Comparison of ENCODE assay signal across 7 cellular contexts in the genomic region with DNA sequence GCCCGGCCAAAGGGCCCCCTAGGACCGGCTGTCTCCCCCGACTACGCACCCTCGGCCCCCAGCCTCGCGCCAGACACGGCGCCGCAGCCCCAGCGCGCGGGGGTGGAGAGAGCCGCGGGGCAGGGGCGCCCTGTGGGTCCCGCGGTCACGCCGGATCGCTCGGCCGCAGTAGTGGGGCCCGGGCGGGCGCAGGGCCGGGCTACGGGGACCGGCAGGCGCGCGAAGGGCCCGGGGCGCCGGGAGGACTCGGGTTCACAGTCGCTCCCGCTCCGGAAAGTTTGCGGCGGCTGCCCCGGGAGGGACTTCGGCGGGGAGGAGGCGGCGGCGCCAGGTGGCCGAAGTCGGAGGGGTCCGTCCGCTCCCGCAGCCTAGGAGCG. TPM values are rescaled to one million over a fixed set of nuclear protein-coding genes. Genes with fewer than 3 reads are reported as not detected.
DNase-seq lines count a peak whose midpoint lies in the region; ATAC-seq and TF ChIP-seq lines count a peak whose summit lies in the region.

No MANE protein-coding gene starts in this region.

- H3K27ac ChIP-seq in HCT116 (ENCODE audit: low read depth, low read length): no peak overlapping the region
- peak overlapping the region; percentile 86 for H3K27ac ChIP-seq in hepatocyte
- peak overlapping the region; percentile 74 to 91 (median 86) for H3K27ac ChIP-seq in gastrocnemius medialis

- H3K27me3 ChIP-seq in HCT116 (ENCODE audit: insufficient read depth, low read length): no peaks in the 10 kb centered on the region
- H3K27me3 ChIP-seq in hepatocyte: no peaks in the 10 kb centered on the region
- no peaks in the 10 kb centered on the region for H3K27me3 ChIP-seq in gastrocnemius medialis

- no peak for TF ChIP-seq RAD21 in HCT116 (IDR thresholded peaks at IDR 0.05; ENCODE audit: low read depth)

- no peak for TF ChIP-seq POLR2A in HCT116 (IDR thresholded peaks at IDR 0.05; ENCODE audit: borderline replicate concordance, extremely low read depth, insufficient read depth, insufficient read length)
- no peak for TF ChIP-seq POLR2A in gastrocnemius medialis (IDR thresholded peaks at IDR 0.05)

- peak; percentile 19; the same call in 1 of the 2 replicates for ATAC-seq in HCT116
- peak; percentile 38 to 50 for ATAC-seq in activated naive CD4-positive, alpha-beta T cell treated with anti-CD3 and anti-CD28 coated beads, Interleukin-2, amount 50 U/mL, for 72 hours
- ATAC-seq in gastrocnemius medialis: peak; percentile 57
- ATAC-seq in GM21423 (IDR thresholded peaks at IDR 0.05; ENCODE audit: unreplicated experiment): no peak

- H3K4me1 ChIP-seq in HCT116 (ENCODE audit: control insufficient read depth in 1 of 2, insufficient read depth in 2 of 2, low read length in 2 of 2) (peaks cover 0 to 15% of the 10 kb centered on the region in 2 experiments; a peak in 1 of 4 replicates), hepatocyte (ENCODE audit: insufficient read depth) (peaks cover 5% of the 10 kb centered on the region), gastrocnemius medialis (peaks cover 6 to 9% of the 10 kb centered on the region in 2 donors)

- peaks cover 16 to 21% of the 10 kb centered on the region in 2 donors for H3K36me3 Mint-ChIP-seq in activated naive CD4-positive, alpha-beta T cell treated with anti-CD3 and anti-CD28 coated beads, Interleukin-2, amount 50 U/mL, for 72 hours

- CTCF ChIA-PET in HCT116 (lab: Charles Lee): no interaction called here

- no peaks in the 10 kb centered on the region for H3K79me2 ChIP-seq in HCT116 (ENCODE audit: insufficient read depth, low read length)
- peaks cover 6% of the 10 kb centered on the region for H3K79me2 ChIP-seq in hepatocyte

- H2AFZ ChIP-seq in HCT116 (ENCODE audit: low read depth, low read length, poor library complexity, severe bottlenecking) (no peak overlapping the region), hepatocyte (peak overlapping the region; percentile 99)

- peak overlapping the region; percentile 35; the same call in 1 of the 2 replicates for H3K9ac ChIP-seq in HCT116 (ENCODE audit: low read length)

- H3K9me3 ChIP-seq in HCT116 (ENCODE audit: control insufficient read depth in 1 of 2, insufficient read depth in 1 of 2, low read depth in 1 of 2, low read length in 2 of 2): no peaks in the 10 kb centered on the region; a peak in 1 of 4 replicates
- H3K9me3 ChIP-seq in hepatocyte (ENCODE audit: low read depth): no peaks in the 10 kb centered on the region
- H3K9me3 ChIP-seq in gastrocnemius medialis: no peaks in the 10 kb centered on the region

- peak overlapping the region in 1 of 2 experiments; percentile 44; a peak in 1 of 4 replicates for H3K4me3 ChIP-seq in HCT116 (replicated peaks in 1 of 2; ENCODE audit: low read depth in 1 of 2, low read length in 2 of 2)
- peak overlapping the region; percentile 99 for H3K4me3 ChIP-seq in hepatocyte
- H3K4me3 ChIP-seq in gastrocnemius medialis: peak overlapping the region; percentile 63 to 94 (median 79)

- H3K4me2 ChIP-seq in HCT116 (ENCODE audit: low read length) (peak overlapping the region; percentile 63), hepatocyte (peak overlapping the region; percentile 98)

- DNase-seq in HCT116 (ENCODE audit: low read depth, low spot score): no peak
- no peak for DNase-seq in activated naive CD4-positive, alpha-beta T cell treated with anti-CD3 and anti-CD28 coated beads, Interleukin-2, amount 50 U/mL, for 72 hours (ENCODE audit: low spot score in 2 of 2)
- DNase-seq in hepatocyte (ENCODE audit: low spot score): peak; percentile 50
- DNase-seq in gastrocnemius medialis: no peak
- no peak for DNase-seq in SIG-M5 (lab: John Stamatoyannopoulos, UW)
- DNase-seq in NCI-H1930 (lab: John Stamatoyannopoulos, UW): no peak

- POLR2A ChIA-PET in HCT116 (lab: Charles Lee): no interaction called here

- H3K36me3 ChIP-seq in HCT116 (ENCODE audit: control insufficient read depth in 1 of 2, insufficient read depth in 2 of 2, low read length in 2 of 2) (no peaks in the 10 kb centered on the region), hepatocyte (replicated peaks; ENCODE audit: insufficient read depth, low read depth) (no peaks in the 10 kb centered on the region), gastrocnemius medialis (no peaks in the 10 kb centered on the region)

- intact Hi-C loops in HCT116 (cut with micrococcal nuclease) (no loop called here), gastrocnemius medialis (cut with DNase I; ENCODE audit: low total_unique reads) (no loop called here)

- H4K20me1 ChIP-seq in HCT116 (ENCODE audit: insufficient read depth): no peaks in the 10 kb centered on the region
- no peaks in the 10 kb centered on the region for H4K20me1 ChIP-seq in hepatocyte (ENCODE audit: insufficient read depth, poor library complexity, severe bottlenecking)

- no peak overlapping the region for H3K27ac Mint-ChIP-seq in activated naive CD4-positive, alpha-beta T cell treated with anti-CD3 and anti-CD28 coated beads, Interleukin-2, amount 50 U/mL, for 72 hours

- in situ Hi-C loops in gastrocnemius medialis (cut with MboI; ENCODE audit: low sequenced_read_pairs in 4 of 4): no loop called here

- WGBS in hepatocyte (ENCODE audit: low lambda C conversion rate, missing lambda C conversion rate): 0% methylated on average over 5 of the region's 53 CpGs

- no peaks in the 10 kb centered on the region for H3K9me2 ChIP-seq in HCT116 (ENCODE audit: insufficient read depth)
- no peaks in the 10 kb centered on the region for H3K9me2 ChIP-seq in hepatocyte (replicated peaks; ENCODE audit: insufficient read depth)

- TF ChIP-seq CTCF in HCT116 (IDR thresholded peaks at IDR 0.05 in 2 of 3, conservative IDR thresholded peaks at IDR 0.05 in 1 of 3; ENCODE audit: borderline replicate concordance in 1 of 3, insufficient read depth in 1 of 3, low read depth in 2 of 3, low read length in 2 of 3): no peak
- no peak for TF ChIP-seq CTCF in hepatocyte (IDR thresholded peaks at IDR 0.05; ENCODE audit: poor library complexity)
- TF ChIP-seq CTCF in gastrocnemius medialis (IDR thresholded peaks at IDR 0.05 in 4 of 5, conservative IDR thresholded peaks at IDR 0.05 in 1 of 5): no peak

- BruUV-seq in HCT116 (replicated peaks; lab: Mats Ljungman, UMichigan): no TSS peak

- peaks cover 4 to 5% of the 10 kb centered on the region in 2 donors for H3K9me3 Mint-ChIP-seq in activated naive CD4-positive, alpha-beta T cell treated with anti-CD3 and anti-CD28 coated beads, Interleukin-2, amount 50 U/mL, for 72 hours

- RAD21 ChIA-PET in HCT116 (lab: Charles Lee; ENCODE audit: low non-redundant PET in 1 of 2, low total read pairs in 2 of 2, uncharacterized antibody in 2 of 2, unreplicated experiment in 2 of 2): no interaction called here

TF ChIP-seq in HCT116, 20 proteins besides CTCF, POLR2A, EP300 and RAD21:
- TF ChIP-seq ELF1 (IDR thresholded peaks at IDR 0.05; ENCODE audit: borderline replicate concordance, low read depth) (no peak), TCF7L2 (IDR thresholded peaks at IDR 0.05; ENCODE audit: borderline replicate concordance, extremely low read depth, insufficient read depth, insufficient read length) (no peak)

RNA-seq across cellular contexts. Expression of gene ZNF669, which starts 7.1 kb away (rescaled TPM):
- total RNA-seq in HCT116 (2021; ENCODE audit: unreplicated experiment) (7.2 TPM), hepatocyte (10.6 and 11.9 TPM in 2 replicates), gastrocnemius medialis (1 to 10 TPM; 1.3 to 7.3 (median 2.7) TPM)
- 2.1 and 3.0 TPM in 2 replicates for polyA plus RNA-seq in HCT116 (2012)
- 10 to 100 TPM in 1 of 2 donors, 1 to 10 TPM in 1; 6.2 to 10.1 TPM for total RNA-seq in activated naive CD4-positive, alpha-beta T cell treated with anti-CD3 and anti-CD28 coated beads, Interleukin-2, amount 50 U/mL, for 72 hours
- polyA plus RNA-seq in hepatocyte: 6.0 and 6.9 TPM in 2 replicates

RNA-seq across cellular contexts. Expression of gene ZNF670, which starts 32.6 kb away (rescaled TPM):
- total RNA-seq in HCT116 (2021; ENCODE audit: unreplicated experiment) (6.9 TPM), hepatocyte (5.3 and 5.5 TPM in 2 replicates), gastrocnemius medialis (1 to 10 TPM in 1 of 4 donors, under 1 TPM in 3; 0.49 to 1.3 (median 0.52) TPM)
- 1.5 and 2.1 TPM in 2 replicates for polyA plus RNA-seq in HCT116 (2012)
- total RNA-seq in activated naive CD4-positive, alpha-beta T cell treated with anti-CD3 and anti-CD28 coated beads, Interleukin-2, amount 50 U/mL, for 72 hours: 1 to 10 TPM; 3.2 to 4.5 TPM
- polyA plus RNA-seq in hepatocyte: 5.8 and 7.5 TPM in 2 replicates
